In genomic region chr2:105237045-105237765, GRCh38 we compare ENCODE assay signal across 13 cellular contexts. TPM values are rescaled to one million over a fixed set of nuclear protein-coding genes. Genes with fewer than 3 reads are reported as not detected.
A peak's percentile ranks its signal among the peaks of the same experiment; 100 is the strongest.
DNase-seq lines count a peak whose midpoint lies in the region; ATAC-seq, FAIRE-seq and TF ChIP-seq lines count a peak whose summit lies in the region.
"Had no signal": no experiment of that assay in that cellular context is flagged by ENCODE, and none has a peak within 500 bp of the region (broad histone marks: within the 10 kb centered on the region; RNA-seq: fewer than 3 reads in every experiment).

No MANE protein-coding gene starts in this region.

- no peak overlapping the region for H3K27ac Mint-ChIP-seq in astrocyte (ENCODE audit: unreplicated experiment)
- no peak overlapping the region for H3K27ac Mint-ChIP-seq in natural killer cell treated with Interleukin-12 subunit alpha and Interleukin-12 subunit beta and Interleukin-15 and Interleukin-18, amount 100 ng/mL, for 72 hours
- H3K27ac Mint-ChIP-seq: immature natural killer cell had no signal

- H3K23ac ChIP-seq in IMR-90 (ENCODE audit: low read depth, low read length), result no peak overlapping the region

- dilution Hi-C loops in IMR-90 (cut with HindIII; ENCODE audit: low sequenced_read_pairs, unreplicated experiment), result no loop called here

- no peak overlapping the region for H2BK20ac ChIP-seq in IMR-90 (ENCODE audit: low read depth, low read length)

- H4K5ac ChIP-seq in IMR-90 (ENCODE audit: low read depth, low read length), result no peak overlapping the region

- H3K4me3 ChIP-seq in DND-41 (ENCODE audit: low read depth in 1 of 2, low read length in 2 of 2) (no peak overlapping the region), IMR-90 (ENCODE audit: insufficient read depth, low read depth, low read length) (no peak overlapping the region), astrocyte (ENCODE audit: insufficient read depth, low read depth, low read length) (no peak overlapping the region), stomach (no peak overlapping the region)
- H3K4me3 ChIP-seq: thoracic aorta had no signal

- H3K9ac ChIP-seq in DND-41 (ENCODE audit: low read depth, low read length), result no peak overlapping the region
- H3K9ac ChIP-seq in IMR-90 (ENCODE audit: low read depth, low read length), result no peak overlapping the region
- H3K9ac ChIP-seq in astrocyte (ENCODE audit: low read length), result no peak overlapping the region

- CTCF ChIA-PET in IMR-90 (lab: Yijun Ruan, JAX), result interaction anchor here (0.6 to 2.2 kb wide), 4 partner anchors 11 to 122 kb away, joined by 3 to 6 read pairs (median 3); no protein-coding TSS in a partner anchor

- H2AFZ ChIP-seq in DND-41 (ENCODE audit: low read depth, low read length) (peak overlapping the region; percentile 58), IMR-90 (replicated peaks; ENCODE audit: low read length, poor library complexity) (peak overlapping the region; percentile 81), astrocyte (ENCODE audit: low read depth, low read length) (peak overlapping the region; percentile 65)

- no peak overlapping the region for H3K14ac ChIP-seq in IMR-90 (replicated peaks; ENCODE audit: low read depth, low read length)

- H3K18ac ChIP-seq in IMR-90 (ENCODE audit: low read depth, low read length), result no peak overlapping the region

- 0 out of 2 replicates have a peak overlapping the region, but pooled peaks have one; percentile 9 for H2AK5ac ChIP-seq in IMR-90 (ENCODE audit: low read depth, low read length)

- TF ChIP-seq EP300 in stomach (IDR thresholded peaks at IDR 0.05), result no peak

- H3K36me3 ChIP-seq in DND-41 (ENCODE audit: insufficient read depth, low read length), result no peaks in the 10 kb centered on the region
- no peaks in the 10 kb centered on the region for H3K36me3 ChIP-seq in IMR-90 (ENCODE audit: control insufficient read depth, insufficient read depth, low read length)
- H3K36me3 ChIP-seq in astrocyte (ENCODE audit: insufficient read depth, low read length), result no peaks in the 10 kb centered on the region
- H3K36me3 ChIP-seq in stomach, result no peaks in the 10 kb centered on the region
- H3K36me3 ChIP-seq: thoracic aorta had no signal

- H3K36me3 Mint-ChIP-seq in astrocyte (ENCODE audit: low read depth, unreplicated experiment), result no peaks in the 10 kb centered on the region
- no peaks in the 10 kb centered on the region for H3K36me3 Mint-ChIP-seq in natural killer cell treated with Interleukin-12 subunit alpha and Interleukin-12 subunit beta and Interleukin-15 and Interleukin-18, amount 100 ng/mL, for 72 hours
- H3K36me3 Mint-ChIP-seq: CD4-positive, CD25-positive, alpha-beta regulatory T cell; immature natural killer cell had no signal

- intact Hi-C loops in IMR-90 (cut with micrococcal nuclease), result no loop called here
- intact Hi-C loops in stomach (cut with DNase I; ENCODE audit: low total_unique reads), result loop anchor here (5.0 kb wide), 1 partner anchor 125 kb away; no protein-coding TSS in a partner anchor

- peaks cover 5% of the 10 kb centered on the region for H3K27me3 ChIP-seq in DND-41 (ENCODE audit: insufficient read depth, low read length, poor library complexity)
- peaks cover 3% of the 10 kb centered on the region; the same call in 1 of the 2 replicates for H3K27me3 ChIP-seq in IMR-90 (ENCODE audit: control insufficient read depth, insufficient read depth, low read length)
- no peaks in the 10 kb centered on the region for H3K27me3 ChIP-seq in astrocyte (ENCODE audit: insufficient read depth, low read length)
- peaks cover 0 to 17% (median 0%) of the 10 kb centered on the region in 3 donors for H3K27me3 ChIP-seq in stomach

- H3K4me1 ChIP-seq in DND-41 (ENCODE audit: insufficient read depth, low read length) (no peaks in the 10 kb centered on the region), IMR-90 (ENCODE audit: control insufficient read depth, insufficient read depth, low read length) (0 out of 2 replicates have a peak, but pooled peaks cover 1% of the 10 kb centered on the region), astrocyte (ENCODE audit: insufficient read depth, low read length) (peaks cover 14% of the 10 kb centered on the region), stomach (peaks cover 0 to 26% (median 4%) of the 10 kb centered on the region in 4 donors)

- no peak overlapping the region for H3K4me3 Mint-ChIP-seq in astrocyte (ENCODE audit: unreplicated experiment)
- H3K4me3 Mint-ChIP-seq in natural killer cell treated with Interleukin-12 subunit alpha and Interleukin-12 subunit beta and Interleukin-15 and Interleukin-18, amount 100 ng/mL, for 72 hours, result peak overlapping the region; percentile 10

- WGBS in IMR-90 (ENCODE audit: extremely low coverage in 2 of 2, insufficient read length in 1 of 2), 2 experiments, result 88% methylated on average over 5 of the region's 41 CpGs; no CpG with 5 or more reads in 1 of the 2 experiments
- WGBS in stomach, 5 donors, result 47 to 85% (median 62%) methylated on average over 35 to 41 of the region's 41 CpGs

- no peak for TF ChIP-seq RAD21 in IMR-90 (IDR thresholded peaks at IDR 0.05; ENCODE audit: low read length)

- 0 out of 2 replicates have a peak, but pooled peaks cover 3% of the 10 kb centered on the region for H3K9me1 ChIP-seq in IMR-90 (ENCODE audit: insufficient read depth, low read length)

- peak overlapping the region; percentile 19 for H2AK9ac ChIP-seq in IMR-90 (replicated peaks; ENCODE audit: low read depth, low read length, poor library complexity)

- no peak for FAIRE-seq in astrocyte (lab: Jason Lieb, UNC)
- FAIRE-seq: frontal cortex had no signal

- H3K4me1 Mint-ChIP-seq in astrocyte (ENCODE audit: low read depth, unreplicated experiment), result peaks cover 25% of the 10 kb centered on the region
- peaks cover 0 to 12% of the 10 kb centered on the region in 2 donors for H3K4me1 Mint-ChIP-seq in natural killer cell treated with Interleukin-12 subunit alpha and Interleukin-12 subunit beta and Interleukin-15 and Interleukin-18, amount 100 ng/mL, for 72 hours (ENCODE audit: low read depth in 2 of 2)

- no peak overlapping the region for H3K4me2 ChIP-seq in DND-41 (ENCODE audit: insufficient read depth, low read length)
- no peak overlapping the region for H3K4me2 ChIP-seq in IMR-90 (ENCODE audit: low read depth, low read length)
- H3K4me2 ChIP-seq in astrocyte (ENCODE audit: low read length), result no peak overlapping the region

- no peaks in the 10 kb centered on the region for H4K20me1 ChIP-seq in DND-41 (ENCODE audit: insufficient read depth, low read length)
- no peaks in the 10 kb centered on the region for H4K20me1 ChIP-seq in IMR-90 (ENCODE audit: insufficient read depth, low read length)
- H4K20me1 ChIP-seq in astrocyte (ENCODE audit: insufficient read depth, low read length), result no peaks in the 10 kb centered on the region

- H4K91ac ChIP-seq in IMR-90 (ENCODE audit: insufficient read depth, low read depth, low read length), result no peak overlapping the region

- peak overlapping the region in 1 of 2 experiments; percentile 75; a peak in 1 of 4 replicates for H4K8ac ChIP-seq in IMR-90 (ENCODE audit: low read depth in 2 of 2, low read length in 2 of 2)

- no TSS peak for BruUV-seq in IMR-90 (replicated peaks; lab: Mats Ljungman, UMichigan)

- no peak overlapping the region for H3K27ac ChIP-seq in DND-41 (ENCODE audit: low read length)
- H3K27ac ChIP-seq in IMR-90 (ENCODE audit: insufficient read depth, low read length), result no peak overlapping the region
- H3K27ac ChIP-seq in astrocyte (ENCODE audit: low read depth, low read length), result no peak overlapping the region
- H3K27ac ChIP-seq in stomach, result no peak overlapping the region
- H3K27ac ChIP-seq: thoracic aorta had no signal

- H3K79me2 ChIP-seq in DND-41 (ENCODE audit: insufficient read depth, low read length) (no peaks in the 10 kb centered on the region), astrocyte (ENCODE audit: insufficient read depth, low read length) (no peaks in the 10 kb centered on the region)

- no peaks in the 10 kb centered on the region for H3K79me1 ChIP-seq in IMR-90 (ENCODE audit: low read depth in 1 of 2, low read length in 2 of 2)

- no peak overlapping the region for H2BK5ac ChIP-seq in IMR-90 (ENCODE audit: low read depth, low read length, poor library complexity, severe bottlenecking)

- ATAC-seq in DND-41 (ENCODE audit: insufficient read depth, low read depth), result no peak
- ATAC-seq in IMR-90 (ENCODE audit: low read depth), result no peak
- no peak for ATAC-seq in natural killer cell treated with Interleukin-12 subunit alpha and Interleukin-12 subunit beta and Interleukin-15 and Interleukin-18, amount 100 ng/mL, for 72 hours
- no peak for ATAC-seq in GM21423 (IDR thresholded peaks at IDR 0.05; ENCODE audit: unreplicated experiment)

- no peaks in the 10 kb centered on the region for H3K9me3 Mint-ChIP-seq in astrocyte (ENCODE audit: unreplicated experiment)
- no peaks in the 10 kb centered on the region for H3K9me3 Mint-ChIP-seq in natural killer cell treated with Interleukin-12 subunit alpha and Interleukin-12 subunit beta and Interleukin-15 and Interleukin-18, amount 100 ng/mL, for 72 hours
- H3K9me3 Mint-ChIP-seq: CD4-positive, CD25-positive, alpha-beta regulatory T cell; immature natural killer cell had no signal

- H3K9me3 ChIP-seq in DND-41 (ENCODE audit: insufficient read depth, low read length, severe bottlenecking), result no peaks in the 10 kb centered on the region
- no peaks in the 10 kb centered on the region for H3K9me3 ChIP-seq in IMR-90 (ENCODE audit: control insufficient read depth, insufficient read depth, low read length)
- H3K9me3 ChIP-seq in astrocyte (ENCODE audit: insufficient read depth, low read depth, low read length), result no peaks in the 10 kb centered on the region
- no peaks in the 10 kb centered on the region for H3K9me3 ChIP-seq in stomach
- H3K9me3 ChIP-seq: thoracic aorta had no signal

- H3K4ac ChIP-seq in IMR-90 (ENCODE audit: low read depth, low read length), result no peak overlapping the region

- H2BK120ac ChIP-seq in IMR-90 (ENCODE audit: low read depth, low read length), result no peak overlapping the region

- no peak for DNase-seq in DND-41
- no peak for DNase-seq in IMR-90
- DNase-seq in astrocyte (ENCODE audit: low read depth), result no peak
- DNase-seq in natural killer cell treated with Interleukin-12 subunit alpha and Interleukin-12 subunit beta and Interleukin-15 and Interleukin-18, amount 100 ng/mL, for 72 hours (ENCODE audit: low spot score), result peak; percentile 20
- no peak for DNase-seq in NCI-H748 treated with DMSO at 0.1 percent for 48 hours (lab: John Stamatoyannopoulos, UW)
- no peak for DNase-seq in GM10266 (ENCODE audit: extremely low spot score)
- no peak for DNase-seq in stomach

- TF ChIP-seq POLR2A in IMR-90 (IDR thresholded peaks at IDR 0.05; ENCODE audit: low read depth, low read length) (no peak), stomach (IDR thresholded peaks at IDR 0.05) (no peak)

- in situ Hi-C loops in IMR-90 (cut with MboI; ENCODE audit: low sequenced_read_pairs), result no loop called here

- POLR2A ChIA-PET in IMR-90 (lab: Charles Lee; ENCODE audit: unreplicated experiment), result no interaction called here

- H3K27me3 Mint-ChIP-seq in astrocyte (ENCODE audit: low read depth, unreplicated experiment), result no peaks in the 10 kb centered on the region
- peaks cover 0 to 12% of the 10 kb centered on the region in 2 donors for H3K27me3 Mint-ChIP-seq in natural killer cell treated with Interleukin-12 subunit alpha and Interleukin-12 subunit beta and Interleukin-15 and Interleukin-18, amount 100 ng/mL, for 72 hours

- no peak overlapping the region for H2BK15ac ChIP-seq in IMR-90 (ENCODE audit: low read depth, low read length)

- no peak for TF ChIP-seq CTCF in DND-41 (IDR thresholded peaks at IDR 0.05; ENCODE audit: borderline replicate concordance, extremely low read depth, low read length, poor library complexity, severe bottlenecking)
- no peak for TF ChIP-seq CTCF in IMR-90 (conservative IDR thresholded peaks at IDR 0.05; ENCODE audit: low read depth, low read length)
- no peak for TF ChIP-seq CTCF in astrocyte (IDR thresholded peaks at IDR 0.05; ENCODE audit: insufficient read depth, low read depth, low read length)
- no peak for TF ChIP-seq CTCF in GM10266 (IDR thresholded peaks at IDR 0.05; ENCODE audit: control insufficient read depth, insufficient read depth, low read depth, missing control alignments)
- TF ChIP-seq CTCF in stomach (IDR thresholded peaks at IDR 0.05), result no peak

- H3K56ac ChIP-seq in IMR-90 (ENCODE audit: extremely low read depth, insufficient read depth, low read length), result no peak overlapping the region

RNA-seq across cellular contexts. Expression of gene GPR45, which starts 4.3 kb away (rescaled TPM):
- not detected in 2 replicates for total RNA-seq in IMR-90 (2012; rRNA removed)
- not detected in 2 replicates for polyA plus RNA-seq in IMR-90 (2012; rRNA removed)
- polyA plus RNA-seq in IMR-90 (2012; cell fraction: cytosol; rRNA removed), result not detected in 2 replicates
- not detected in 2 replicates for polyA plus RNA-seq in IMR-90 (2012; cell fraction: nucleus; rRNA removed; ENCODE audit: low replicate concordance)
- total RNA-seq in astrocyte, result 0.22 TPM in 1 of 2 replicates, not detected in the other
- total RNA-seq in natural killer cell treated with Interleukin-12 subunit alpha and Interleukin-12 subunit beta and Interleukin-15 and Interleukin-18, amount 100 ng/mL, for 72 hours, result not detected
- total RNA-seq in stomach, result not detected
- not detected for polyA plus RNA-seq in stomach
- total RNA-seq: CD4-positive, CD25-positive, alpha-beta regulatory T cell; HT1080; thoracic aorta had no signal
- polyA plus RNA-seq: CD4-positive, CD25-positive, alpha-beta regulatory T cell; immature natural killer cell had no signal
